ENCODE assay signal across 9 cellular contexts in genomic region chr3:113212845-113213375, GRCh38. TPM values are rescaled to one million over a fixed set of nuclear protein-coding genes. Genes with fewer than 3 reads are reported as not detected.
DNase-seq lines count a peak whose midpoint lies in the region; ATAC-seq and TF ChIP-seq lines count a peak whose summit lies in the region.
"Had no signal": no experiment of that assay in that cellular context is flagged by ENCODE, and none has a peak within 500 bp of the region (broad histone marks: within the 10 kb centered on the region; RNA-seq: fewer than 3 reads in every experiment).

No MANE protein-coding gene starts in this region.

- CTCF ChIA-PET in activated naive CD4-positive, alpha-beta T cell treated with anti-CD3 and anti-CD28 coated beads for 36 hours (lab: Charles Lee) = no interaction called here

- peak overlapping the region; percentile 20 to 63 for H3K9ac ChIP-seq in mucosa of rectum (ENCODE audit: low read depth in 1 of 2, low read length in 2 of 2)

- TF ChIP-seq EP300 in upper lobe of left lung (IDR thresholded peaks at IDR 0.05) = no peak

- DNase-seq in activated naive CD4-positive, alpha-beta T cell treated with anti-CD3 and anti-CD28 coated beads for 36 hours = no peak
- no peak for DNase-seq in activated naive CD4-positive, alpha-beta T cell treated with Interleukin-2 at 50 U/mL for 16 hours
- DNase-seq in chondrocyte (ENCODE audit: low spot score) (no peak), upper lobe of left lung (no peak), caudate nucleus (lab: John Stamatoyannopoulos, UW) (no peak), SIG-M5 treated with dmso at 0.1 percent for 504 hours (lab: John Stamatoyannopoulos, UW; ENCODE audit: unreplicated experiment) (no peak), NCI-H1694 treated with DMSO at 0.1 percent for 48 hours (lab: John Stamatoyannopoulos, UW) (no peak)
- DNase-seq: foreskin melanocyte had no signal

- peak overlapping the region; percentile 59 for H3K4me3 Mint-ChIP-seq in activated naive CD4-positive, alpha-beta T cell treated with anti-CD3 and anti-CD28 coated beads for 36 hours
- peak overlapping the region; percentile 90 for H3K4me3 Mint-ChIP-seq in chondrocyte (ENCODE audit: unreplicated experiment)

- H3K4me1 Mint-ChIP-seq in activated naive CD4-positive, alpha-beta T cell treated with anti-CD3 and anti-CD28 coated beads for 36 hours (ENCODE audit: low read depth) = peaks cover 9% of the 10 kb centered on the region
- H3K4me1 Mint-ChIP-seq in chondrocyte (ENCODE audit: low read depth) = peaks cover 25% of the 10 kb centered on the region

- ATAC-seq in upper lobe of left lung (ENCODE audit: low FRiP score in 2 of 2) = no peak

- H3K27me3 ChIP-seq in mucosa of rectum (ENCODE audit: control insufficient read depth in 2 of 2, insufficient read depth in 2 of 2, low read length in 2 of 2) (peaks cover 14 to 26% of the 10 kb centered on the region in 2 donors), upper lobe of left lung (peaks cover 0 to 11% (median 4%) of the 10 kb centered on the region in 4 donors)

- peaks cover 66% of the 10 kb centered on the region for H3K27me3 Mint-ChIP-seq in activated naive CD4-positive, alpha-beta T cell treated with anti-CD3 and anti-CD28 coated beads for 36 hours (ENCODE audit: low read depth)
- no peaks in the 10 kb centered on the region for H3K27me3 Mint-ChIP-seq in chondrocyte (ENCODE audit: low read depth)

- H3K36me3 ChIP-seq in mucosa of rectum (ENCODE audit: control insufficient read depth in 2 of 2, insufficient read depth in 2 of 2, low read length in 2 of 2) = no peaks in the 10 kb centered on the region
- no peaks in the 10 kb centered on the region for H3K36me3 ChIP-seq in upper lobe of left lung

- intact Hi-C loops in activated naive CD4-positive, alpha-beta T cell treated with anti-CD3 and anti-CD28 coated beads for 36 hours (cut with micrococcal nuclease) = no loop called here

- no peaks in the 10 kb centered on the region for H3K36me3 Mint-ChIP-seq in activated naive CD4-positive, alpha-beta T cell treated with anti-CD3 and anti-CD28 coated beads for 36 hours (ENCODE audit: low read depth)
- peaks cover 5% of the 10 kb centered on the region for H3K36me3 Mint-ChIP-seq in chondrocyte (ENCODE audit: low read depth)

- H3K9me3 ChIP-seq in mucosa of rectum (ENCODE audit: control insufficient read depth in 2 of 2, low read length in 2 of 2) (no peaks in the 10 kb centered on the region), upper lobe of left lung (no peaks in the 10 kb centered on the region)

- no peaks in the 10 kb centered on the region for H3K9me3 Mint-ChIP-seq in activated naive CD4-positive, alpha-beta T cell treated with anti-CD3 and anti-CD28 coated beads for 36 hours
- no peaks in the 10 kb centered on the region for H3K9me3 Mint-ChIP-seq in chondrocyte (ENCODE audit: low read depth)

- no peak overlapping the region for H3K27ac Mint-ChIP-seq in activated naive CD4-positive, alpha-beta T cell treated with anti-CD3 and anti-CD28 coated beads for 36 hours
- H3K27ac Mint-ChIP-seq in chondrocyte (ENCODE audit: unreplicated experiment) = peak overlapping the region; percentile 75

- peaks cover 0 to 8% of the 10 kb centered on the region in 2 donors for H3K4me1 ChIP-seq in mucosa of rectum (ENCODE audit: control insufficient read depth in 2 of 2, insufficient read depth in 2 of 2, low read length in 2 of 2)
- peaks cover 5 to 21% (median 12%) of the 10 kb centered on the region in 4 donors for H3K4me1 ChIP-seq in upper lobe of left lung

- TF ChIP-seq CTCF in chondrocyte (IDR thresholded peaks at IDR 0.05) (no peak), upper lobe of left lung (IDR thresholded peaks at IDR 0.05) (no peak)

- TF ChIP-seq POLR2A in upper lobe of left lung (IDR thresholded peaks at IDR 0.05) = no peak

- H3K27ac ChIP-seq in mucosa of rectum (ENCODE audit: low read depth in 2 of 2, low read length in 2 of 2) (peak overlapping the region; percentile 54 to 65), upper lobe of left lung (peak overlapping the region in 1 of 4 donors; percentile 46), caudate nucleus (ENCODE audit: low read depth, low read length) (no peak overlapping the region)

- WGBS in upper lobe of left lung, 2 donors = 56 to 58% methylated on average over 4 of the region's 4 CpGs

- H3K4me3 ChIP-seq in mucosa of rectum (ENCODE audit: low read length in 2 of 2) = peak overlapping the region; percentile 64 to 72
- peak overlapping the region in 3 of 4 donors; percentile 50 to 60 (median 60) for H3K4me3 ChIP-seq in upper lobe of left lung

RNA-seq across cellular contexts. Expression of gene BOC, which starts 1.6 kb away (rescaled TPM):
- under 1 TPM in 1 of 2 experiments, not detected in 1; 0.29 TPM for total RNA-seq in activated naive CD4-positive, alpha-beta T cell treated with anti-CD3 and anti-CD28 coated beads for 36 hours
- total RNA-seq in chondrocyte (7.3 to 11.3 TPM (median 8.6 TPM) in 3 replicates), upper lobe of left lung (10 to 100 TPM in 1 of 6 donors, 1 to 10 TPM in 5; 2.6 to 18.3 (median 4.5) TPM)
